In genomic region chr3:138307896-138308295, GRCh38 we compare ENCODE assay signal across 1 cellular context.
TF ChIP-seq lines count a peak whose summit lies in the region.

No MANE protein-coding gene starts in this region.

TF ChIP-seq in K562, 482 proteins besides CTCF, POLR2A, EP300 and RAD21:
- TF ChIP-seq ATF4 (CRISPR knock-in tag; IDR thresholded peaks at IDR 0.05) (peak; percentile 83), MYBL2 (IDR thresholded peaks at IDR 0.05; ENCODE audit: low read depth) (no peak), MYBL2 (CRISPR knock-in tag; IDR thresholded peaks at IDR 0.05; ENCODE audit: borderline replicate concordance) (no peak), ETV1 (tag; conservative IDR thresholded peaks at IDR 0.05; ENCODE audit: low read depth) (0 out of 2 replicates have a peak, but pooled peaks have one; percentile 30), CTBP1 (IDR thresholded peaks at IDR 0.05; ENCODE audit: borderline replicate concordance) (0 out of 2 replicates have a peak, but pooled peaks have one; percentile 25), SMAD4 (CRISPR knock-in tag; conservative IDR thresholded peaks at IDR 0.05) (peak; percentile 55), ZNF583 (CRISPR knock-in tag; IDR thresholded peaks at IDR 0.05) (no peak), JUND (IDR thresholded peaks at IDR 0.05; ENCODE audit: borderline replicate concordance, low read depth, low read length) (peak; percentile 66), JUND (tag; IDR thresholded peaks at IDR 0.05; ENCODE audit: borderline replicate concordance, low read depth, low read length) (no peak), CXXC5 (CRISPR knock-in tag; IDR thresholded peaks at IDR 0.05) (peak; percentile 44), YY1 (IDR thresholded peaks at IDR 0.05; ENCODE audit: borderline replicate concordance in 1 of 3, control insufficient read depth in 1 of 3, extremely low read depth in 1 of 3, insufficient read depth in 3 of 3, insufficient read length in 1 of 3, insufficient replicate concordance in 2 of 3, low read depth in 1 of 3, low read length in 2 of 3) (no peak), SMARCA4 (IDR thresholded peaks at IDR 0.05) (0 out of 2 replicates have a peak, but pooled peaks have one; percentile 40), DMBX1 (CRISPR knock-in tag; IDR thresholded peaks at IDR 0.05; ENCODE audit: borderline replicate concordance) (peak; percentile 58; the same call in 1 of the 2 replicates), ATF3 (IDR thresholded peaks at IDR 0.05) (peak; percentile 86), ATF3 (CRISPR knock-in tag; conservative IDR thresholded peaks at IDR 0.05) (no peak), ARNT (IDR thresholded peaks at IDR 0.05) (no peak), NEUROD1 (IDR thresholded peaks at IDR 0.05; ENCODE audit: borderline replicate concordance, low read depth, low read length, partially characterized antibody) (no peak), DPF2 (IDR thresholded peaks at IDR 0.05) (no peak), EHMT2 (IDR thresholded peaks at IDR 0.05) (peak; percentile 62; the same call in 1 of the 2 replicates), HBP1 (CRISPR knock-in tag; IDR thresholded peaks at IDR 0.05) (0 out of 2 replicates have a peak, but pooled peaks have one; percentile 54), CEBPG (CRISPR knock-in tag; IDR thresholded peaks at IDR 0.05) (peak; percentile 92), CEBPG (tag; conservative IDR thresholded peaks at IDR 0.05 in 1 of 2, IDR thresholded peaks at IDR 0.05 in 1 of 2) (peak; percentile 53 to 97), TRIM24 (IDR thresholded peaks at IDR 0.05) (peak; percentile 93 to 96), RCOR1 (IDR thresholded peaks at IDR 0.05; ENCODE audit: borderline replicate concordance in 1 of 2, low read depth in 2 of 2, low read length in 2 of 2) (peak in 1 of 2 experiments; percentile 80; a peak in 2 of 4 replicates), ZSCAN32 (CRISPR knock-in tag; IDR thresholded peaks at IDR 0.05) (peak; percentile 76; the same call in 1 of the 2 replicates), MLX (CRISPR knock-in tag; conservative IDR thresholded peaks at IDR 0.05) (no peak), CEBPB (tag; IDR thresholded peaks at IDR 0.05) (0 out of 2 replicates have a peak, but pooled peaks have one; percentile 38), ATF7 (IDR thresholded peaks at IDR 0.05) (peak; percentile 33; the same call in 1 of the 2 replicates)
